Comparison of ENCODE assay signal across 8 cellular contexts in the genomic region with DNA sequence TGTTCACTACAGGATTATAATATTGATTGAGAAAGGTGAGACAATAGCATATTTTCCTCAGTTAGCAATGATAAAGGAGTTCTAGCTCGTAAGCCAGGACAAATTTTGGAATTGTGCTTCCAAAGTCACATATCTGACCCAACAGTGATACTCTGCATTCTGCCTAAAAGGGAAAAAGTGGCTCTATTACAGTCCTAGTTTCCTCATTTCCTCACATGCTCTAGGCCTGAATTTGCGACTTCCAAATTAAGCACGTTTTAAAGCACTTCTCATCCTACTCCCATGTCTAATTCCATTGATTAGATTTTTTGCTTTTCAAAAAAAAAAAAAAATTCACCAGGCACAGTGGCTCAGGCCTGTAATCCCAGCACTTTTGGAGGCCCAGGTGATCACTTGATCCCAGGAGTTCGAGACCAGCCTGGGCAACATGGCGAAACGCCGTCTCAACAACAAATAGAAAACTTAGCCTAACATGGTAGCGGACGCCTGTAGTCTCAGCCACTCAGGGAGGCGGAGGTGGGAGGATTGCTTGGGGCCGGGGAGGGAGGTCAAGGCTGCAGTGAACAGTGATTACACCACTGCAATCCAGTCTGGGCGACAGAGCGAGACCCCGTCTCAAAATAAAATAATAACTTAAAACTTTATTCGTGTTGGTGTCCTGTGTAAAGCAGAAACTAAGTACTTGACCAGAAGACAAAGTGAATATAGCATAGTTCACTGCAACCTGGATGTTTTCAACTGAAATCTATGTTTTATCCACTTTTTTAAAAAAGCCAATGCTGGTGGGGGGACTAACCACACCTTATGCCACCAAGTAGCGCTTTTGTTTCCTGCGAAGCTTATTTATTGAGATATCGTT. TPM values are rescaled to one million over a fixed set of nuclear protein-coding genes. Genes with fewer than 3 reads are reported as not detected.
A peak's percentile ranks its signal among the peaks of the same experiment; 100 is the strongest.
DNase-seq lines count a peak whose midpoint lies in the region; ATAC-seq, FAIRE-seq and TF ChIP-seq lines count a peak whose summit lies in the region.

No MANE protein-coding gene starts in this region.

- no peak for DNase-seq in activated CD4-positive, alpha-beta T cell treated with anti-CD3 and anti-CD28 coated beads, Interleukin-2, amount 10 ng/mL, durations not matched to agents 24 days and 14 days
- DNase-seq in activated CD4-positive, alpha-beta T cell treated with anti-CD3 and anti-CD28 coated beads for 48 hours: no peak
- DNase-seq in RPMI8226 (peak; percentile 44), esophagus muscularis mucosa (ENCODE audit: extremely low spot score) (no peak), psoas muscle (no peak), urothelium cell line (ENCODE audit: low spot score) (no peak), GM12891 (ENCODE audit: insufficient read length, low spot score) (no peak)

- TF ChIP-seq POLR2A in esophagus muscularis mucosa (IDR thresholded peaks at IDR 0.05; ENCODE audit: low read depth): no peak
- TF ChIP-seq POLR2A in GM12891 (IDR thresholded peaks at IDR 0.05; ENCODE audit: low read depth, low read length): no peak

- H3K4me3 ChIP-seq in esophagus muscularis mucosa (peak overlapping the region; percentile 71 to 94 (median 76)), psoas muscle (peak overlapping the region; percentile 90)

- peak overlapping the region; percentile 94 for H3K4me3 Mint-ChIP-seq in activated CD4-positive, alpha-beta T cell treated with anti-CD3 and anti-CD28 coated beads, Interleukin-2, amount 10 ng/mL, durations not matched to agents 24 days and 14 days

- no peak for TF ChIP-seq EP300 in esophagus muscularis mucosa (IDR thresholded peaks at IDR 0.05)

- FAIRE-seq in urothelium cell line (lab: Jason Lieb, UNC) (no peak), GM12891 (lab: Jason Lieb, UNC) (no peak)

- no peaks in the 10 kb centered on the region for H3K9me3 ChIP-seq in esophagus muscularis mucosa
- H3K9me3 ChIP-seq in psoas muscle: no peaks in the 10 kb centered on the region

- TF ChIP-seq CTCF in esophagus muscularis mucosa (IDR thresholded peaks at IDR 0.05): no peak
- no peak for TF ChIP-seq CTCF in psoas muscle (IDR thresholded peaks at IDR 0.05)

- H3K36me3 Mint-ChIP-seq in activated CD4-positive, alpha-beta T cell treated with anti-CD3 and anti-CD28 coated beads, Interleukin-2, amount 10 ng/mL, durations not matched to agents 24 days and 14 days (ENCODE audit: low read depth): peaks cover 17% of the 10 kb centered on the region

- H3K4me1 Mint-ChIP-seq in activated CD4-positive, alpha-beta T cell treated with anti-CD3 and anti-CD28 coated beads, Interleukin-2, amount 10 ng/mL, durations not matched to agents 24 days and 14 days: peaks cover 27% of the 10 kb centered on the region

- ATAC-seq in psoas muscle (no peak), GM19328 (IDR thresholded peaks at IDR 0.05; ENCODE audit: unreplicated experiment) (no peak)

- peak overlapping the region; percentile 95 for H3K27ac Mint-ChIP-seq in activated CD4-positive, alpha-beta T cell treated with anti-CD3 and anti-CD28 coated beads, Interleukin-2, amount 10 ng/mL, durations not matched to agents 24 days and 14 days

- H3K27me3 Mint-ChIP-seq in activated CD4-positive, alpha-beta T cell treated with anti-CD3 and anti-CD28 coated beads, Interleukin-2, amount 10 ng/mL, durations not matched to agents 24 days and 14 days: no peaks in the 10 kb centered on the region

- H3K4me1 ChIP-seq in esophagus muscularis mucosa: peaks cover 15 to 38% (median 25%) of the 10 kb centered on the region in 4 donors
- H3K4me1 ChIP-seq in psoas muscle: peaks cover 7% of the 10 kb centered on the region

- H3K27ac ChIP-seq in esophagus muscularis mucosa (replicated peaks in 1 of 4) (peak overlapping the region; percentile 93 to 97 (median 95)), psoas muscle (peak overlapping the region; percentile 99)

- 63% methylated on average over 18 of the region's 18 CpGs for WGBS in esophagus muscularis mucosa
- 68 to 72% (median 71%) methylated on average over 18 of the region's 18 CpGs for WGBS in psoas muscle, 3 donors

- H3K36me3 ChIP-seq in esophagus muscularis mucosa (no peaks in the 10 kb centered on the region), psoas muscle (ENCODE audit: insufficient read depth in 1 of 2, low read depth in 1 of 2) (no peaks in the 10 kb centered on the region)

- no peaks in the 10 kb centered on the region for H3K9me3 Mint-ChIP-seq in activated CD4-positive, alpha-beta T cell treated with anti-CD3 and anti-CD28 coated beads, Interleukin-2, amount 10 ng/mL, durations not matched to agents 24 days and 14 days

- intact Hi-C loops in activated CD4-positive, alpha-beta T cell treated with anti-CD3 and anti-CD28 coated beads, Interleukin-2, amount 10 ng/mL, durations not matched to agents 24 days and 14 days (cut with micrococcal nuclease): no loop called here
- intact Hi-C loops in esophagus muscularis mucosa (cut with DNase I): no loop called here
- intact Hi-C loops in psoas muscle (cut with DNase I): loop anchor here in 1 of 2 donors (10.0 kb wide), 1 partner anchor 104 kb away; no protein-coding TSS in a partner anchor

- H3K27me3 ChIP-seq in esophagus muscularis mucosa (no peaks in the 10 kb centered on the region), psoas muscle (ENCODE audit: insufficient read depth in 3 of 3, low read length in 2 of 3) (no peaks in the 10 kb centered on the region)

TF ChIP-seq in GM12891, 5 proteins besides CTCF, POLR2A, EP300 and RAD21:
- TF ChIP-seq PAX5 (IDR thresholded peaks at IDR 0.05; ENCODE audit: insufficient read depth, low read length, severe bottlenecking) (no peak), SPI1 (IDR thresholded peaks at IDR 0.05; ENCODE audit: low read depth, low read length) (no peak)

RNA-seq across cellular contexts. Expression of a gene that starts 1.5 kb away (rescaled TPM):
- 20.0 and 21.5 TPM in 2 replicates for total RNA-seq in activated CD4-positive, alpha-beta T cell treated with anti-CD3 and anti-CD28 coated beads, Interleukin-2, amount 10 ng/mL, durations not matched to agents 24 days and 14 days
- total RNA-seq in esophagus muscularis mucosa: 10 to 100 TPM; 12.6 to 19.5 (median 15.0) TPM
- 10 to 100 TPM; 10.3 to 19.3 (median 15.7) TPM for total RNA-seq in psoas muscle
- 10 to 100 TPM in 2 of 3 donors, 1 to 10 TPM in 1; 9.9 to 26.7 (median 13.4) TPM for polyA plus RNA-seq in psoas muscle
- 7.5 TPM for polyA plus RNA-seq in GM12891 (2012; ENCODE audit: low read depth, missing spikeins)

RNA-seq across cellular contexts. Expression of a gene that starts 13.2 kb away (rescaled TPM):
- 182 and 192 TPM in 2 replicates for total RNA-seq in activated CD4-positive, alpha-beta T cell treated with anti-CD3 and anti-CD28 coated beads, Interleukin-2, amount 10 ng/mL, durations not matched to agents 24 days and 14 days
- total RNA-seq in esophagus muscularis mucosa (1 to 10 TPM; 7.1 to 8.8 (median 8.1) TPM), psoas muscle (10 to 100 TPM; 18.4 to 46.8 (median 33.2) TPM)
- polyA plus RNA-seq in psoas muscle: 10 to 100 TPM; 17.7 to 43.5 (median 34.1) TPM
- polyA plus RNA-seq in GM12891 (2012; ENCODE audit: low read depth, missing spikeins): 112 TPM
